1 cellular context compared by ENCODE assay signal in genomic region chr4:18536420-18536819, GRCh38.
TF ChIP-seq lines count a peak whose summit lies in the region.

No MANE protein-coding gene starts in this region.

TF ChIP-seq in HepG2, 621 proteins besides CTCF, POLR2A, EP300 and RAD21 (continued from another document):
- no peak for TF ChIP-seq ZNF362 (CRISPR knock-in tag; IDR thresholded peaks at IDR 0.05; ENCODE audit: borderline replicate concordance)
- no peak for TF ChIP-seq ZFP1 (CRISPR knock-in tag; IDR thresholded peaks at IDR 0.05)
- TF ChIP-seq MAF1 (CRISPR knock-in tag; IDR thresholded peaks at IDR 0.05; ENCODE audit: borderline replicate concordance) = no peak
- no peak for TF ChIP-seq ZNF574 (CRISPR knock-in tag; IDR thresholded peaks at IDR 0.05)
- TF ChIP-seq NR2F2 (IDR thresholded peaks at IDR 0.05; ENCODE audit: borderline replicate concordance, low read depth) = no peak
- no peak for TF ChIP-seq SMAD1 (CRISPR knock-in tag; IDR thresholded peaks at IDR 0.05; ENCODE audit: borderline replicate concordance, low read depth)
- no peak for TF ChIP-seq PTBP1 (IDR thresholded peaks at IDR 0.05; ENCODE audit: low read depth, low read length, poor library complexity, severe bottlenecking)
- TF ChIP-seq ZNF484 (CRISPR knock-in tag; IDR thresholded peaks at IDR 0.05; ENCODE audit: borderline replicate concordance, low read depth) = no peak
- TF ChIP-seq SMC3 (IDR thresholded peaks at IDR 0.05; ENCODE audit: low read length) = peak; percentile 48; the same call in 1 of the 2 replicates
- peak; percentile 60 for TF ChIP-seq STAG1 (CRISPR knock-in tag; IDR thresholded peaks at IDR 0.05)
- TF ChIP-seq PBX3 (CRISPR knock-in tag; IDR thresholded peaks at IDR 0.05; ENCODE audit: borderline replicate concordance) = no peak
